Comparison of ENCODE assay signal across 8 cellular contexts in the genomic region with DNA sequence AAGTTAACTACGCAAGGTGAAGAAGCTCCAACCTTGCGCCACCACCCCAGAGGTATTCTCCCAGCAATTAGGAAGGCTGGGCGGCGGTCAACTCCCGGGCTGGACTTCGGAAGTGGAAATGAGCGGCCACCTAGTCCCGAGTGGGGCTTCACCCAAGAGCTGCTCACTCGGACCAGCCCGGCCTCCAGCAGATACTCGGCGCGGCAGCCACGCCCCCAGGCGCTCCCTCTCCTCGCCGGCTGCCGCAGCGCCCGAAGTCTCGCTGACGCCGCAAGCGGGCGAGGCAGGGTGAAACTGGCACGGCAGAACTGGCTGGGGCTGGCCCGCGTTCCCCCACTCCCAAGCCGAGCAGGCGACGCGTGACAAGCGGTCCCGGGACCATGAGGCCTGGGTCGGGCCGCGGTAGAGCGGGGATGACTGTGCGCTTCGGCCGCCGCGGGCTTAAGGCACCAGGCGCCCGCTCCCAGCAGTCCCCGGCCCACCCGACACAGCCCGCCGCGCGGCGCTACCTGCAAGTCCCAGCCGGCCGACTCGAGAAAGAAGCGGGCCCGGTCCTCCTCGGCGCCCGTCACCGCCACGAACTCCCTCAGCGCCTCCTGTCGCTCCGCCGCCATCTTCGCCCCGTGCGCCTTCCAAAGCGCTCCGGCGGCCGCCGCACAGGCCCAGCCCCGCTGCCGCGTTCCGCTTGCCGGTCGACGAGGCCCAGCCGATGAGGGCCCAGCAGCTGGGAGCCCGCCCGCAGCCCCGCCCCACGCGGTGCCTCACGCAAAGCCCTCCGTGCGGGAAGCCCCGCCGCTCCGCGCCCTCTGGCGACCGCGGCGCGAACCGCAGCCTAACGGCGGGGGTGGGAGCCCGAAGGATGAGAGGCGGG. TPM values are rescaled to one million over a fixed set of nuclear protein-coding genes. Genes with fewer than 3 reads are reported as not detected.
A peak's percentile ranks its signal among the peaks of the same experiment; 100 is the strongest.
DNase-seq lines count a peak whose midpoint lies in the region; ATAC-seq and TF ChIP-seq lines count a peak whose summit lies in the region.

A gene (minus strand): TSS at position 639 of the 871 bp plus-strand sequence. CDS start 25 bp downstream, at position 614.

- H3K4me3 Mint-ChIP-seq in natural killer cell = peak within 1 kb of the TSS; percentile 90

- H2AFZ ChIP-seq in GM23248 = peak within 1 kb of the TSS; percentile 67

- H3K4me3 ChIP-seq in GM23248 (peak within 1 kb of the TSS; percentile 84), fibroblast of mammary gland (ENCODE audit: control insufficient read depth, low read depth, low read length) (peak within 1 kb of the TSS; percentile 75)

- H3F3A ChIP-seq in GM23248 (ENCODE audit: insufficient read depth) = peaks cover 27% of the 10 kb centered on the region

- peaks cover 16 to 24% of the 10 kb centered on the region in 2 donors for H3K27me3 Mint-ChIP-seq in natural killer cell (ENCODE audit: low read depth in 2 of 2)

- H3K27me3 ChIP-seq in GM23248 (replicated peaks; ENCODE audit: insufficient read depth) = no peaks in the 10 kb centered on the region

- H3K36me3 ChIP-seq in GM23248 (ENCODE audit: low read depth) = peaks cover 6% of the 10 kb centered on the region; the same call in 1 of the 2 replicates

- WGBS in GM23248 (ENCODE audit: low coverage in 1 of 2, low lambda C conversion rate in 2 of 2, missing lambda C conversion rate in 2 of 2), 2 experiments = 0 to 1% methylated on average over 75 to 84 of the region's 104 CpGs

- no peaks in the 10 kb centered on the region for H3K9me3 ChIP-seq in GM23248 (ENCODE audit: low read depth)

- TF ChIP-seq CTCF in fibroblast of mammary gland (conservative IDR thresholded peaks at IDR 0.05; ENCODE audit: control insufficient read depth, insufficient read depth, low read depth, low read length) (peak; percentile 57), natural killer cell (IDR thresholded peaks at IDR 0.05) (peak; percentile 100)

- no peaks in the 10 kb centered on the region for H3K9me2 ChIP-seq in GM23248 (ENCODE audit: insufficient read depth)

- H3K79me2 ChIP-seq in GM23248 (ENCODE audit: insufficient read depth) = peaks cover 47% of the 10 kb centered on the region

- peak within 1 kb of the TSS; percentile 61 to 73 for H3K27ac Mint-ChIP-seq in natural killer cell

- 0 out of 2 replicates have a peak, but pooled peaks cover 12% of the 10 kb centered on the region for H4K20me1 ChIP-seq in GM23248 (ENCODE audit: insufficient read depth)

- peaks cover 36% of the 10 kb centered on the region for H3K4me1 ChIP-seq in GM23248 (ENCODE audit: insufficient read depth)

- H3K27ac ChIP-seq in GM23248 = peak within 1 kb of the TSS; percentile 84

- peak; percentile 96 to 99 (median 97) for ATAC-seq in natural killer cell

- peak within 1 kb of the TSS; percentile 93 for H3K9ac ChIP-seq in GM23248

- in situ Hi-C loops in GM23248 (cut with MboI) = no loop called here

- H3K36me3 Mint-ChIP-seq in natural killer cell = no peaks in the 10 kb centered on the region

- no peaks in the 10 kb centered on the region for H3K9me3 Mint-ChIP-seq in natural killer cell

- H3K4me2 ChIP-seq in GM23248 (ENCODE audit: unreplicated experiment) = peak within 1 kb of the TSS; percentile 89

- H3K4me1 Mint-ChIP-seq in natural killer cell = peaks cover 42 to 51% of the 10 kb centered on the region in 2 donors

- intact Hi-C loops in natural killer cell (cut with micrococcal nuclease) = loop anchor here (1.0 to 2.0 kb wide), 3 partner anchors 32 to 348 kb away; a partner anchor contains a TSS

- DNase-seq in Daoy (ENCODE audit: low read depth) = peak; percentile 97
- DNase-seq in GM23248 = peak; percentile 97
- DNase-seq in LHCN-M2 (ENCODE audit: low read depth) = peak; percentile 89
- DNase-seq in RPMI7951 (ENCODE audit: low read depth) = peak; percentile 94
- peak; percentile 97 to 98 for DNase-seq in activated T-helper 1 cell treated with anti-CD3 and anti-CD28 coated beads, Interleukin-2, amount 50 U/mL, for 16 hours (ENCODE audit: low read depth in 1 of 2, low spot score in 1 of 2)
- DNase-seq in fibroblast of mammary gland (ENCODE audit: low read depth) = peak; percentile 89
- peak; percentile 99 for DNase-seq in natural killer cell
- peak; percentile 95 for DNase-seq in stimulated activated naive CD4-positive, alpha-beta T cell treated with Interleukin-2 at 50 U/mL for 16 hours (lab: John Stamatoyannopoulos, UW)

RNA-seq across cellular contexts. Expression of the gene that starts here (rescaled TPM):
- 45.9 and 54.2 TPM in 2 replicates for total RNA-seq in Daoy (2014; rRNA removed; shearing (Covaris generic))
- total RNA-seq in GM23248 (2014; rRNA removed; shearing (Covaris generic)) = 22.2 and 32.0 TPM in 2 replicates
- polyA plus RNA-seq in GM23248 (2016; fragmentation: Nextera tagmentation; extraction: Ambion mirVana) = 84.2 and 88.7 TPM in 2 replicates
- total RNA-seq in LHCN-M2 (2014; rRNA removed) = 29.6 and 33.0 TPM in 2 replicates
- 88.4 TPM for polyA plus RNA-seq in LHCN-M2 (2012)
- 35.2 and 44.1 TPM in 2 replicates for total RNA-seq in RPMI7951 (2014; rRNA removed; shearing (Covaris generic))
- 10 to 100 TPM; 53.9 to 69.0 (median 66.2) TPM for total RNA-seq in natural killer cell

Comparison
In these comparisons a context has a peak if more than half of its experiments do, and no peak if none do; other contexts are left out.
1. Peak in every context shown above with its lines: DNase-seq, ATAC-seq, H3K4me3 ChIP-seq and H3K27ac ChIP-seq.